In genomic region chr15:33201376-33202189, GRCh38 we compare ENCODE assay signal across 8 cellular contexts. TPM values are rescaled to one million over a fixed set of nuclear protein-coding genes. Genes with fewer than 3 reads are reported as not detected.
A peak's percentile ranks its signal among the peaks of the same experiment; 100 is the strongest.
DNase-seq lines count a peak whose midpoint lies in the region; ATAC-seq and TF ChIP-seq lines count a peak whose summit lies in the region.

No MANE protein-coding gene starts in this region.

- DNase-seq in Right ventricle myocardium inferior (ENCODE audit: missing footprints): no peak
- no peak for DNase-seq in cardiac septum (ENCODE audit: low spot score)
- DNase-seq in NCI-H345 treated with DMSO at 0.1 percent for 48 hours (lab: John Stamatoyannopoulos, UW; ENCODE audit: unreplicated experiment): peak; percentile 78
- DNase-seq in activated CD8-positive, alpha-beta memory T cell treated with anti-CD3 and anti-CD28 coated beads for 24 hours: peak; percentile 86
- DNase-seq in epithelial cell of proximal tubule (ENCODE audit: low read depth): peak; percentile 78
- no peak for DNase-seq in tibial artery

- no peak for TF ChIP-seq EP300 in neural cell (conservative IDR thresholded peaks at IDR 0.05; ENCODE audit: poor library complexity, severe bottlenecking)

- H3K27me3 ChIP-seq in neural cell (ENCODE audit: insufficient read depth, low read depth, low read length) (no peaks in the 10 kb centered on the region), tibial artery (no peaks in the 10 kb centered on the region)

- H3K4me2 ChIP-seq in neural cell (ENCODE audit: low read length): no peak overlapping the region

- H3F3A ChIP-seq in neural cell (ENCODE audit: insufficient read depth, low read length, poor library complexity, severe bottlenecking): no peaks in the 10 kb centered on the region

- TF ChIP-seq CTCF in epithelial cell of proximal tubule (conservative IDR thresholded peaks at IDR 0.05; ENCODE audit: low read depth, low read length) (peak; percentile 53), neural cell (IDR thresholded peaks at IDR 0.05; ENCODE audit: poor library complexity, severe bottlenecking) (no peak), tibial artery (IDR thresholded peaks at IDR 0.05) (no peak)

- no peaks in the 10 kb centered on the region for H4K20me1 ChIP-seq in neural cell (ENCODE audit: insufficient read depth)

- H3K9ac ChIP-seq in neural cell (ENCODE audit: low read length): peak overlapping the region; percentile 24

- H3K36me3 ChIP-seq in neural cell (ENCODE audit: insufficient read depth, low read length): no peaks in the 10 kb centered on the region
- H3K36me3 ChIP-seq in tibial artery: no peaks in the 10 kb centered on the region

- H3K79me2 ChIP-seq in neural cell (replicated peaks; ENCODE audit: insufficient read depth, low read length): no peaks in the 10 kb centered on the region

- H3K27ac ChIP-seq in neural cell (ENCODE audit: low read length) (peak overlapping the region; percentile 19), tibial artery (no peak overlapping the region)

- intact Hi-C loops in Right ventricle myocardium inferior (cut with DNase I): no loop called here
- intact Hi-C loops in cardiac septum (cut with DNase I): no loop called here
- intact Hi-C loops in tibial artery (cut with DNase I; ENCODE audit: low total_unique reads): no loop called here

- no peaks in the 10 kb centered on the region for H3K9me2 ChIP-seq in neural cell (ENCODE audit: insufficient read depth, low read length)

- no peaks in the 10 kb centered on the region for H3K4me1 ChIP-seq in tibial artery

- H3K4me3 ChIP-seq in epithelial cell of proximal tubule (ENCODE audit: low read depth, low read length) (peak overlapping the region; percentile 17), neural cell (ENCODE audit: low read length) (no peak overlapping the region), tibial artery (peak overlapping the region; percentile 4 to 20)

- H2AFZ ChIP-seq in neural cell (ENCODE audit: low read depth, low read length): no peak overlapping the region

- no peak for TF ChIP-seq RAD21 in neural cell (conservative IDR thresholded peaks at IDR 0.05)

- H3K9me3 ChIP-seq in neural cell (ENCODE audit: low read length): no peaks in the 10 kb centered on the region
- no peaks in the 10 kb centered on the region for H3K9me3 ChIP-seq in tibial artery

- ATAC-seq in Right ventricle myocardium inferior: peak; percentile 34
- ATAC-seq in HG02943 (IDR thresholded peaks at IDR 0.05; ENCODE audit: low read depth, unreplicated experiment): peak; percentile 79

TF ChIP-seq in neural cell, 6 proteins besides CTCF, POLR2A, EP300 and RAD21:
- no peak for TF ChIP-seq POLR2AphosphoS5 (IDR thresholded peaks at IDR 0.05)
- no peak for TF ChIP-seq TAF1 (IDR thresholded peaks at IDR 0.05; ENCODE audit: low read depth)
- no peak for TF ChIP-seq MXI1 (conservative IDR thresholded peaks at IDR 0.05; ENCODE audit: poor library complexity, severe bottlenecking)
- TF ChIP-seq SMC3 (conservative IDR thresholded peaks at IDR 0.05; ENCODE audit: poor library complexity): no peak
TF ChIP-seq in neural cell: peak in this region for 0.

RNA-seq across cellular contexts. Expression of gene FMN1, which starts 7.1 kb away (rescaled TPM):
- total RNA-seq in Right ventricle myocardium inferior (3.3 TPM), cardiac septum (2.2 TPM), epithelial cell of proximal tubule (2.7 and 4.3 TPM in 2 replicates)
- 0.26 and 0.40 TPM in 2 replicates for polyA plus RNA-seq in neural cell
- 2.2 and 3.5 TPM in 2 replicates for polyA minus RNA-seq in neural cell

Comparison
In these comparisons a context has a peak if more than half of its experiments do, and no peak if none do; other contexts are left out.
1. DNase-seq: peak in NCI-H345 treated with DMSO at 0.1 percent for 48 hours (single experiment), activated CD8-positive, alpha-beta memory T cell treated with anti-CD3 and anti-CD28 coated beads for 24 hours (single experiment) and epithelial cell of proximal tubule (single experiment); none in Right ventricle myocardium inferior (single experiment), cardiac septum (single experiment) and tibial artery (0 of 2).